Comparison of ENCODE assay signal across 2 cellular contexts in genomic region chr6:130076512-130076911, GRCh38.
TF ChIP-seq lines count a peak whose summit lies in the region.

No MANE protein-coding gene starts in this region.

TF ChIP-seq in SK-N-SH, 30 proteins besides CTCF, POLR2A, EP300 and RAD21 (continued from another document):
- TF ChIP-seq ZBTB33 (IDR thresholded peaks at IDR 0.05; ENCODE audit: borderline replicate concordance, low read depth) (no peak), ELF1 (IDR thresholded peaks at IDR 0.05) (no peak), TCF12 (IDR thresholded peaks at IDR 0.05) (no peak), EZH2phosphoT487 (IDR thresholded peaks at IDR 0.05; ENCODE audit: borderline replicate concordance, low read depth) (no peak), RFX5 (IDR thresholded peaks at IDR 0.05; ENCODE audit: low read length) (no peak), FOXJ3 (CRISPR knock-in tag; IDR thresholded peaks at IDR 0.05) (no peak), JUND (IDR thresholded peaks at IDR 0.05) (no peak), NRF1 (IDR thresholded peaks at IDR 0.05; ENCODE audit: low read depth, low read length) (no peak), NFIC (IDR thresholded peaks at IDR 0.05; ENCODE audit: borderline replicate concordance) (no peak), SIN3A (IDR thresholded peaks at IDR 0.05; ENCODE audit: borderline replicate concordance, low read depth, low read length) (no peak), GATA2 (CRISPR knock-in tag; IDR thresholded peaks at IDR 0.05) (no peak), CHD2 (IDR thresholded peaks at IDR 0.05; ENCODE audit: low read length, partially characterized antibody) (no peak)
- TF ChIP-seq, protein P1, sequence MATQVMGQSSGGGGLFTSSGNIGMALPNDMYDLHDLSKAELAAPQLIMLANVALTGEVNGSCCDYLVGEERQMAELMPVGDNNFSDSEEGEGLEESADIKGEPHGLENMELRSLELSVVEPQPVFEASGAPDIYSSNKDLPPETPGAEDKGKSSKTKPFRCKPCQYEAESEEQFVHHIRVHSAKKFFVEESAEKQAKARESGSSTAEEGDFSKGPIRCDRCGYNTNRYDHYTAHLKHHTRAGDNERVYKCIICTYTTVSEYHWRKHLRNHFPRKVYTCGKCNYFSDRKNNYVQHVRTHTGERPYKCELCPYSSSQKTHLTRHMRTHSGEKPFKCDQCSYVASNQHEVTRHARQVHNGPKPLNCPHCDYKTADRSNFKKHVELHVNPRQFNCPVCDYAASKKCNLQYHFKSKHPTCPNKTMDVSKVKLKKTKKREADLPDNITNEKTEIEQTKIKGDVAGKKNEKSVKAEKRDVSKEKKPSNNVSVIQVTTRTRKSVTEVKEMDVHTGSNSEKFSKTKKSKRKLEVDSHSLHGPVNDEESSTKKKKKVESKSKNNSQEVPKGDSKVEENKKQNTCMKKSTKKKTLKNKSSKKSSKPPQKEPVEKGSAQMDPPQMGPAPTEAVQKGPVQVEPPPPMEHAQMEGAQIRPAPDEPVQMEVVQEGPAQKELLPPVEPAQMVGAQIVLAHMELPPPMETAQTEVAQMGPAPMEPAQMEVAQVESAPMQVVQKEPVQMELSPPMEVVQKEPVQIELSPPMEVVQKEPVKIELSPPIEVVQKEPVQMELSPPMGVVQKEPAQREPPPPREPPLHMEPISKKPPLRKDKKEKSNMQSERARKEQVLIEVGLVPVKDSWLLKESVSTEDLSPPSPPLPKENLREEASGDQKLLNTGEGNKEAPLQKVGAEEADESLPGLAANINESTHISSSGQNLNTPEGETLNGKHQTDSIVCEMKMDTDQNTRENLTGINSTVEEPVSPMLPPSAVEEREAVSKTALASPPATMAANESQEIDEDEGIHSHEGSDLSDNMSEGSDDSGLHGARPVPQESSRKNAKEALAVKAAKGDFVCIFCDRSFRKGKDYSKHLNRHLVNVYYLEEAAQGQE (IDR thresholded peaks at IDR 0.05; ENCODE audit: low read depth, low read length): no peak

TF ChIP-seq in SK-N-SH treated with all-trans-retinoic acid at 6 μM for 48 hours, 23 proteins besides CTCF, POLR2A, EP300 and RAD21 (continued from another document):
- TF ChIP-seq TSHZ2 (CRISPR knock-in tag; IDR thresholded peaks at IDR 0.05) (no peak), RARB (CRISPR knock-in tag; IDR thresholded peaks at IDR 0.05) (no peak), PPARA (CRISPR knock-in tag; IDR thresholded peaks at IDR 0.05; ENCODE audit: borderline replicate concordance) (no peak), CREB5 (CRISPR knock-in tag; IDR thresholded peaks at IDR 0.05; ENCODE audit: low read depth) (no peak), ARNTL (CRISPR knock-in tag; IDR thresholded peaks at IDR 0.05; ENCODE audit: borderline replicate concordance, low read depth) (no peak)
- TF ChIP-seq, protein P2, sequence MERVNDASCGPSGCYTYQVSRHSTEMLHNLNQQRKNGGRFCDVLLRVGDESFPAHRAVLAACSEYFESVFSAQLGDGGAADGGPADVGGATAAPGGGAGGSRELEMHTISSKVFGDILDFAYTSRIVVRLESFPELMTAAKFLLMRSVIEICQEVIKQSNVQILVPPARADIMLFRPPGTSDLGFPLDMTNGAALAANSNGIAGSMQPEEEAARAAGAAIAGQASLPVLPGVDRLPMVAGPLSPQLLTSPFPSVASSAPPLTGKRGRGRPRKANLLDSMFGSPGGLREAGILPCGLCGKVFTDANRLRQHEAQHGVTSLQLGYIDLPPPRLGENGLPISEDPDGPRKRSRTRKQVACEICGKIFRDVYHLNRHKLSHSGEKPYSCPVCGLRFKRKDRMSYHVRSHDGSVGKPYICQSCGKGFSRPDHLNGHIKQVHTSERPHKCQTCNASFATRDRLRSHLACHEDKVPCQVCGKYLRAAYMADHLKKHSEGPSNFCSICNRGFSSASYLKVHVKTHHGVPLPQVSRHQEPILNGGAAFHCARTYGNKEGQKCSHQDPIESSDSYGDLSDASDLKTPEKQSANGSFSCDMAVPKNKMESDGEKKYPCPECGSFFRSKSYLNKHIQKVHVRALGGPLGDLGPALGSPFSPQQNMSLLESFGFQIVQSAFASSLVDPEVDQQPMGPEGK (CRISPR knock-in tag; IDR thresholded peaks at IDR 0.05; ENCODE audit: borderline replicate concordance): no peak
